ENCODE assay signal across 30 cellular contexts in genomic region chr11:128825050-128825806, GRCh38. TPM values are rescaled to one million over a fixed set of nuclear protein-coding genes. Genes with fewer than 3 reads are reported as not detected.
DNase-seq lines count a peak whose midpoint lies in the region; ATAC-seq lines count a peak whose summit lies in the region.
"Had no signal": no experiment of that assay in that cellular context is flagged by ENCODE, and none has a peak within 500 bp of the region (broad histone marks: within the 10 kb centered on the region; RNA-seq: fewer than 3 reads in every experiment).

No MANE protein-coding gene starts in this region.

- peaks cover 10% of the 10 kb centered on the region for H3K4me1 Mint-ChIP-seq in activated T-cell treated with anti-CD3 and anti-CD28 coated beads, Interleukin-2, amount 50 U/mL, for 24 hours (ENCODE audit: low read depth)
- H3K4me1 Mint-ChIP-seq in activated T-cell treated with anti-CD3 and anti-CD28 coated beads, Interleukin-2, amount 50 U/mL, for 72 hours (ENCODE audit: low read depth), result peaks cover 8% of the 10 kb centered on the region
- H3K4me1 Mint-ChIP-seq in effector memory CD8-positive, alpha-beta T cell (ENCODE audit: low read depth in 2 of 2), result peaks cover 9 to 13% of the 10 kb centered on the region in 2 donors
- H3K4me1 Mint-ChIP-seq in naive B cell, result peaks cover 29 to 34% (median 34%) of the 10 kb centered on the region in 3 donors
- H3K4me1 Mint-ChIP-seq in stimulated activated memory B cell treated with anti-CD40 and anti-IgM and Interleukin-4, amounts not matched to agents 10 μg/mL and 1 μg/mL and 100 μg/mL, for 72 hours, result peaks cover 29% of the 10 kb centered on the region

- peak overlapping the region; percentile 22 for H3K27ac Mint-ChIP-seq in activated T-cell treated with anti-CD3 and anti-CD28 coated beads, Interleukin-2, amount 50 U/mL, for 24 hours
- H3K27ac Mint-ChIP-seq in activated T-cell treated with anti-CD3 and anti-CD28 coated beads, Interleukin-2, amount 50 U/mL, for 72 hours, result no peak overlapping the region
- peak overlapping the region; percentile 24 to 52 for H3K27ac Mint-ChIP-seq in effector memory CD8-positive, alpha-beta T cell
- peak overlapping the region in 5 of 6 donors; percentile 5 to 77 (median 20) for H3K27ac Mint-ChIP-seq in naive B cell
- H3K27ac Mint-ChIP-seq in stimulated activated memory B cell treated with anti-CD40 and anti-IgM and Interleukin-4, amounts not matched to agents 10 μg/mL and 1 μg/mL and 100 μg/mL, for 72 hours, result peak overlapping the region; percentile 52
- H3K27ac Mint-ChIP-seq: endodermal cell, H9 had no signal

- no peak for ATAC-seq in activated T-cell treated with anti-CD3 and anti-CD28 coated beads, Interleukin-2, amount 50 U/mL, for 72 hours (replicated peaks in 1 of 2)
- ATAC-seq in effector memory CD8-positive, alpha-beta T cell (replicated peaks), result no peak
- ATAC-seq in naive B cell (ENCODE audit: low read depth in 2 of 2), result no peak
- ATAC-seq in stimulated activated memory B cell treated with anti-CD40 and anti-IgM and Interleukin-4, amounts not matched to agents 10 μg/mL and 1 μg/mL and 100 μg/mL, for 72 hours, result peak; percentile 20
- no peak for ATAC-seq in HG02840 (IDR thresholded peaks at IDR 0.05; ENCODE audit: low FRiP score, unreplicated experiment)
- ATAC-seq in GM19467 (IDR thresholded peaks at IDR 0.05; ENCODE audit: unreplicated experiment), result no peak
- ATAC-seq: left colon had no signal

- H3K27me3 Mint-ChIP-seq in activated T-cell treated with anti-CD3 and anti-CD28 coated beads, Interleukin-2, amount 50 U/mL, for 24 hours, result no peaks in the 10 kb centered on the region
- no peaks in the 10 kb centered on the region for H3K27me3 Mint-ChIP-seq in activated T-cell treated with anti-CD3 and anti-CD28 coated beads, Interleukin-2, amount 50 U/mL, for 72 hours (ENCODE audit: low read depth)
- no peaks in the 10 kb centered on the region for H3K27me3 Mint-ChIP-seq in effector memory CD8-positive, alpha-beta T cell
- H3K27me3 Mint-ChIP-seq in naive B cell, result no peaks in the 10 kb centered on the region
- no peaks in the 10 kb centered on the region for H3K27me3 Mint-ChIP-seq in stimulated activated memory B cell treated with anti-CD40 and anti-IgM and Interleukin-4, amounts not matched to agents 10 μg/mL and 1 μg/mL and 100 μg/mL, for 72 hours

- DNase-seq in activated T-cell treated with anti-CD3 and anti-CD28 coated beads, Interleukin-2, amount 50 U/mL, for 24 hours, result no peak
- DNase-seq in activated T-cell treated with anti-CD3 and anti-CD28 coated beads, Interleukin-2, amount 50 U/mL, for 72 hours, result no peak
- no peak for DNase-seq in effector memory CD8-positive, alpha-beta T cell
- no peak for DNase-seq in naive B cell
- DNase-seq in activated CD8-positive, alpha-beta memory T cell treated with anti-CD3 and anti-CD28 coated beads, Interleukin-2, amount 50 U/mL, for 4 hours, result no peak
- DNase-seq: activated CD4-positive, alpha-beta T cell treated with anti-CD3 and anti-CD28 coated beads, Interleukin-2, amount 50 U/mL, for 48 hours; activated CD8-positive, alpha-beta memory T cell treated with anti-CD3 and anti-CD28 coated beads, Interleukin-2, amount 50 U/mL, for 48 hours; cortex of kidney; esophagus squamous epithelium; foreskin melanocyte; H9; left colon; NCI-H1092 treated with DMSO at 0.1 percent for 48 hours; NCI-H2029 treated with DMSO at 0.1 percent for 48 hours; NCI-H2227 treated with DMSO at 0.1 percent for 48 hours; Peyer's patch; retina; SJCRH30; small intestine; stimulated activated CD4-positive, alpha-beta T cell treated with anti-CD3 and anti-CD28 coated beads, Interleukin-2, amount 100 ng/mL, for 24 hours had no signal

- H3K9me3 Mint-ChIP-seq in activated T-cell treated with anti-CD3 and anti-CD28 coated beads, Interleukin-2, amount 50 U/mL, for 24 hours, result no peaks in the 10 kb centered on the region
- H3K9me3 Mint-ChIP-seq in activated T-cell treated with anti-CD3 and anti-CD28 coated beads, Interleukin-2, amount 50 U/mL, for 72 hours, result no peaks in the 10 kb centered on the region
- H3K9me3 Mint-ChIP-seq in effector memory CD8-positive, alpha-beta T cell, result no peaks in the 10 kb centered on the region
- peaks cover 0 to 2% (median 0%) of the 10 kb centered on the region in 7 donors for H3K9me3 Mint-ChIP-seq in naive B cell
- H3K9me3 Mint-ChIP-seq in stimulated activated memory B cell treated with anti-CD40 and anti-IgM and Interleukin-4, amounts not matched to agents 10 μg/mL and 1 μg/mL and 100 μg/mL, for 72 hours, result peaks cover 2% of the 10 kb centered on the region
- H3K9me3 Mint-ChIP-seq: endodermal cell, H9 had no signal

- peaks cover 8% of the 10 kb centered on the region for H3K36me3 Mint-ChIP-seq in activated T-cell treated with anti-CD3 and anti-CD28 coated beads, Interleukin-2, amount 50 U/mL, for 24 hours (ENCODE audit: low read depth)
- no peaks in the 10 kb centered on the region for H3K36me3 Mint-ChIP-seq in activated T-cell treated with anti-CD3 and anti-CD28 coated beads, Interleukin-2, amount 50 U/mL, for 72 hours (ENCODE audit: insufficient read depth in 2 of 2)
- H3K36me3 Mint-ChIP-seq in effector memory CD8-positive, alpha-beta T cell (ENCODE audit: insufficient read depth), result no peaks in the 10 kb centered on the region
- peaks cover 0 to 16% of the 10 kb centered on the region in 2 donors for H3K36me3 Mint-ChIP-seq in naive B cell
- peaks cover 47% of the 10 kb centered on the region for H3K36me3 Mint-ChIP-seq in stimulated activated memory B cell treated with anti-CD40 and anti-IgM and Interleukin-4, amounts not matched to agents 10 μg/mL and 1 μg/mL and 100 μg/mL, for 72 hours

- H3K4me3 Mint-ChIP-seq in activated T-cell treated with anti-CD3 and anti-CD28 coated beads, Interleukin-2, amount 50 U/mL, for 24 hours, result no peak overlapping the region
- no peak overlapping the region for H3K4me3 Mint-ChIP-seq in activated T-cell treated with anti-CD3 and anti-CD28 coated beads, Interleukin-2, amount 50 U/mL, for 72 hours
- no peak overlapping the region for H3K4me3 Mint-ChIP-seq in effector memory CD8-positive, alpha-beta T cell
- peak overlapping the region in 4 of 8 donors; percentile 6 to 46 (median 26) for H3K4me3 Mint-ChIP-seq in naive B cell
- H3K4me3 Mint-ChIP-seq in stimulated activated memory B cell treated with anti-CD40 and anti-IgM and Interleukin-4, amounts not matched to agents 10 μg/mL and 1 μg/mL and 100 μg/mL, for 72 hours, result no peak overlapping the region
- H3K4me3 Mint-ChIP-seq: CD14-positive monocyte, endodermal cell, H9 had no signal

RNA-seq across cellular contexts. Expression of gene KCNJ1, which starts 41.9 kb away (rescaled TPM):
- not detected for total RNA-seq in activated T-cell treated with anti-CD3 and anti-CD28 coated beads, Interleukin-2, amount 50 U/mL, for 72 hours
- polyA plus RNA-seq in naive B cell (ENCODE audit: low read depth in 6 of 6), result under 1 TPM in 3 of 6 donors, not detected in 3; 0.18 to 0.64 (median 0.20) TPM
- total RNA-seq: astrocyte, cardiac septum, endodermal cell, H9, left colon, mesenteric fat pad, osteocyte, Peyer's patch, SJCRH30, ureter had no signal
